8 cellular contexts compared by ENCODE assay signal in the genomic region with DNA sequence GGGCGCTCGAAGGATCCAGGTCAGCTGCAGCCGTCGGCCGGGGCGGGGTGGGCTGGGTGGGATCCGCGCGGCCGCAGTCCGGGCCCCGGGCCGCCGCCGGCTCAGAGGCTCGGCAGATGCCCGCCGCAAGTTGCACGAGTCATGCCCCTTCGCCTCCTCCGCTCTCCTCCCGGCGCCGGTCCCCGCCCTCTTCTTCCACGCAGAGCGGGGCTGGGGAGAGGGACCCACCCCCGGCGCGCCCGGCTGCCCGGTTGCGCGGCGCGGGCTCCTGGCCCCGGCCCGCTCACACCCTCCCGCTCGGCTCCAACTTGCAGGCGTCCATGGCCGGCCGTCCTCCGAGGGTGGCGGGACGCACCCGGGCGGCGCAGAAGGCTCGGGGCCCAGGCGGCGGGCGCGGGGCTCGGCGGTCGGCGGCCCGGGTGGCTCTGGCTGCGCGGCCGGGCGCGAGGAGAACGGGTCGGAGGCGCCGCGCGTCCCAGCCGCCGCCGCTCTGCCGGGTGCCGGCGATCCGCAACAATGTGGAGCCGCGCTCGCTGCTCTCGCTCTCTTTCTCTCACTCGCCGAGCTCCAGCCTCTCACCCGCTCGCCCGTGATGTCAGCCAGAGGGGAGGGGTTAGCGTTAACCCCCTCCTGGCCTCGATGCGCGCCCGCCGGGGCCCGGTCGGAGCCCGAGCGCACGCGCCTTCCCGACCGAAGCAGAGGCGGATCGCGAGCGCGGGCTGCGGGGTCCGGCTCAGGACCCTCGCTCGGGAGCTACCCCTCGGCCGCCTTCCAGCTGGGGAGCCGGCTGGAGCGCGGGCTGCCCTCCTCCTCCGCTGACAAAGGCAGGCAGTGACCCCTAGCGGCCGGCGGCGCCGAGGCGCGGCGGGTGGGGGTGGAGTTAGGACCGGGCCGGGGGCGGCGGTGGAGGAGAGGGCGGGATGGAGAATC. TPM values are rescaled to one million over a fixed set of nuclear protein-coding genes. Genes with fewer than 3 reads are reported as not detected.
DNase-seq lines count a peak whose midpoint lies in the region; ATAC-seq and TF ChIP-seq lines count a peak whose summit lies in the region.

A gene with protein sequence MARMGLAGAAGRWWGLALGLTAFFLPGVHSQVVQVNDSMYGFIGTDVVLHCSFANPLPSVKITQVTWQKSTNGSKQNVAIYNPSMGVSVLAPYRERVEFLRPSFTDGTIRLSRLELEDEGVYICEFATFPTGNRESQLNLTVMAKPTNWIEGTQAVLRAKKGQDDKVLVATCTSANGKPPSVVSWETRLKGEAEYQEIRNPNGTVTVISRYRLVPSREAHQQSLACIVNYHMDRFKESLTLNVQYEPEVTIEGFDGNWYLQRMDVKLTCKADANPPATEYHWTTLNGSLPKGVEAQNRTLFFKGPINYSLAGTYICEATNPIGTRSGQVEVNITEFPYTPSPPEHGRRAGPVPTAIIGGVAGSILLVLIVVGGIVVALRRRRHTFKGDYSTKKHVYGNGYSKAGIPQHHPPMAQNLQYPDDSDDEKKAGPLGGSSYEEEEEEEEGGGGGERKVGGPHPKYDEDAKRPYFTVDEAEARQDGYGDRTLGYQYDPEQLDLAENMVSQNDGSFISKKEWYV (minus strand): TSS at position 550 of the 930 bp plus-strand sequence. CDS start 647 bp downstream, outside the sequence.

- POLR2A ChIA-PET in AG04449 (lab: Yijun Ruan, JAX), result interaction anchor here (1.0 to 1.5 kb wide), 4 partner anchors 18 to 379 kb away, joined by 3 to 5 read pairs (median 4); no protein-coding TSS in a partner anchor
- POLR2A ChIA-PET in activated B cell treated with CpG ODN at 0.5 μM for 24 hours (lab: Charles Lee), result interaction anchor here (0.8 to 3.9 kb wide), 8 partner anchors 11 to 54 kb away, joined by 3 to 58 read pairs (median 4); no protein-coding TSS in a partner anchor

- peak within 1 kb of the TSS; percentile 94 for H3K4me3 Mint-ChIP-seq in activated B cell treated with CpG ODN at 0.5 μM for 24 hours

- peak; percentile 95 for TF ChIP-seq CTCF in AG04449 (IDR thresholded peaks at IDR 0.05; ENCODE audit: insufficient read depth, low read length, missing control alignments)
- peak; percentile 49 for TF ChIP-seq CTCF in activated B cell treated with CpG ODN at 0.5 μM for 24 hours (IDR thresholded peaks at IDR 0.05)

- peaks cover 20% of the 10 kb centered on the region for H3K27me3 Mint-ChIP-seq in activated B cell treated with CpG ODN at 0.5 μM for 24 hours

- intact Hi-C loops in activated B cell treated with CpG ODN at 0.5 μM for 24 hours (cut with micrococcal nuclease), result loop anchor here (1.0 to 5.0 kb wide), 8 partner anchors 12 to 380 kb away; no protein-coding TSS in a partner anchor

- H3K27ac Mint-ChIP-seq in activated B cell treated with CpG ODN at 0.5 μM for 24 hours, result peak within 1 kb of the TSS; percentile 79

- peaks cover 1% of the 10 kb centered on the region for H3K36me3 Mint-ChIP-seq in activated B cell treated with CpG ODN at 0.5 μM for 24 hours (ENCODE audit: low read depth)

- no peaks in the 10 kb centered on the region for H3K9me3 Mint-ChIP-seq in activated B cell treated with CpG ODN at 0.5 μM for 24 hours

- peaks cover 38% of the 10 kb centered on the region for H3K4me1 Mint-ChIP-seq in activated B cell treated with CpG ODN at 0.5 μM for 24 hours

- peak; percentile 77 for ATAC-seq in GM18519 (IDR thresholded peaks at IDR 0.05; ENCODE audit: low FRiP score, unreplicated experiment)
- peak; percentile 73 for ATAC-seq in HG03039 (IDR thresholded peaks at IDR 0.05; ENCODE audit: unreplicated experiment)
- ATAC-seq in activated B cell treated with CpG ODN at 0.5 μM for 24 hours (ENCODE audit: low read depth), result peak; percentile 86

- peak within 1 kb of the TSS; percentile 67 for H3K4me3 ChIP-seq in AG04449 (ENCODE audit: low read depth, low read length)

- CTCF ChIA-PET in AG04449 (lab: Yijun Ruan, JAX) (interaction anchor here (0.6 to 4.2 kb wide), 60 partner anchors 9 to 487 kb away, joined by 3 to 56 read pairs (median 5); no protein-coding TSS in a partner anchor), activated B cell treated with CpG ODN at 0.5 μM for 24 hours (lab: Charles Lee) (interaction anchor here (0.7 to 4.2 kb wide), 22 partner anchors 9 to 735 kb away, joined by 3 to 117 read pairs (median 5); no protein-coding TSS in a partner anchor)

- H3K27ac ChIP-seq in caudate nucleus (ENCODE audit: low read depth, low read length), result peak within 1 kb of the TSS; percentile 79

- DNase-seq in AG04449 (ENCODE audit: low read depth, low spot score) (no peak), NCI-H2196 (lab: John Stamatoyannopoulos, UW; ENCODE audit: unreplicated experiment) (peak; percentile 91), activated B cell treated with CpG ODN at 0.5 μM for 24 hours (peak; percentile 93), caudate nucleus (lab: John Stamatoyannopoulos, UW) (peak in 60 of 61 donors; percentile 44 to 97 (median 88)), islet precursor cell (peak; percentile 97)
- peak; percentile 65 to 85 for DNase-seq in stimulated activated CD4-positive, alpha-beta T cell treated with anti-CD3 and anti-CD28 coated beads, Interleukin-12 subunit alpha, Interleukin-12 subunit beta, amount 100 ng/mL, for 24 hours (ENCODE audit: low read depth in 2 of 2)

RNA-seq across cellular contexts. Expression of the gene that starts here (rescaled TPM):
- total RNA-seq in activated B cell treated with CpG ODN at 0.5 μM for 24 hours, result 36.4 and 36.7 TPM in 2 replicates
